ENCODE assay signal across 19 cellular contexts in the genomic region with DNA sequence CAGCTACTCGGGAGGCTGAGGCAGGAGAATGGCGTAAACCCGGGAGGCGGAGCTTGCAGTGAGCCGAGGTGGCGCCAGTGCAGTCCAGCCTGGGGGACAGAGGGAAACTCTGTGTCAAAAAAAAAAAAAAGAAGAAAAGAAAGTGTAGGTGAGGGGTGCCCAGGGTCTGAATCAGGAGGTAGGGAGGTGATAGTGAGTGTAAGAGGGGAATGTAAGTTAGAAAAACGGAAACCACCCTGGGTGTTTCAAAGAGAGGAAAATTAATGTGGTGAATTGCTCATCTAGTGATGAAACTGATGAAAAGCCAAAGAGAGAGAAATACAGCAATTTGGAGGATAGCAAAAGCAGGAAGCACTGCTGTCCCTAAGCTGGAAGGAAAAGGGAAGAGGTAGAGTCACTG.
DNase-seq lines count a peak whose midpoint lies in the region; ATAC-seq, FAIRE-seq and TF ChIP-seq lines count a peak whose summit lies in the region.
"Had no signal": no experiment of that assay in that cellular context is flagged by ENCODE, and none has a peak within 500 bp of the region (broad histone marks: within the 10 kb centered on the region; RNA-seq: fewer than 3 reads in every experiment).

No MANE protein-coding gene starts in this region.

- intact Hi-C loops in CD8-positive, alpha-beta T cell (cut with DNase I, micrococcal nuclease) = loop anchor here (5.0 to 10.0 kb wide), 2 partner anchors 66 to 68 kb away; no protein-coding TSS in a partner anchor
- intact Hi-C loops in activated CD8-positive, alpha-beta T cell treated with anti-CD3 and anti-CD28 coated beads for 36 hours (cut with micrococcal nuclease) = no loop called here

- no peak for FAIRE-seq in small intestine (lab: Jason Lieb, UNC)
- FAIRE-seq: H54, HepG2 had no signal

- H4K8ac ChIP-seq in mesendoderm (ENCODE audit: low read depth, low read length) = no peak overlapping the region

- H3K23ac ChIP-seq in mesendoderm (ENCODE audit: low read length) = no peak overlapping the region

- no peak overlapping the region for H2BK15ac ChIP-seq in mesendoderm (replicated peaks; ENCODE audit: low read depth)

- H3K79me2 ChIP-seq in mesendoderm (ENCODE audit: control insufficient read depth, insufficient read depth, low read length) = no peaks in the 10 kb centered on the region

- no peak overlapping the region for H3K4ac ChIP-seq in mesendoderm (ENCODE audit: low read depth, low read length)

- peak; percentile 67 to 74 for ATAC-seq in activated CD4-positive, CD25-positive, alpha-beta regulatory T cell treated with anti-CD3 and anti-CD28 coated beads, Interleukin-2, amount 50 U/mL, for 24 hours
- peak; percentile 48 for ATAC-seq in CD8-positive, alpha-beta T cell
- peak; percentile 92 for ATAC-seq in activated CD8-positive, alpha-beta T cell treated with anti-CD3 and anti-CD28 coated beads for 36 hours
- ATAC-seq: HepG2 had no signal

- H3K4me2 ChIP-seq in mesendoderm (ENCODE audit: low read length) = no peak overlapping the region

- no peak overlapping the region for H3K4me3 Mint-ChIP-seq in CD8-positive, alpha-beta T cell
- H3K4me3 Mint-ChIP-seq in activated CD8-positive, alpha-beta T cell treated with anti-CD3 and anti-CD28 coated beads for 36 hours = no peak overlapping the region
- no peak overlapping the region for H3K4me3 Mint-ChIP-seq in activated CD4-positive, alpha-beta memory T cell treated with anti-CD3 and anti-CD28 coated beads, Interleukin-2, amount 10 ng/mL, durations not matched to agents 7 days and 5 days

- no peaks in the 10 kb centered on the region for H3K36me3 Mint-ChIP-seq in CD8-positive, alpha-beta T cell
- no peaks in the 10 kb centered on the region for H3K36me3 Mint-ChIP-seq in activated CD8-positive, alpha-beta T cell treated with anti-CD3 and anti-CD28 coated beads for 36 hours (ENCODE audit: low read depth)
- H3K36me3 Mint-ChIP-seq in activated CD4-positive, alpha-beta memory T cell treated with anti-CD3 and anti-CD28 coated beads, Interleukin-2, amount 10 ng/mL, durations not matched to agents 7 days and 5 days (ENCODE audit: low read depth) = no peaks in the 10 kb centered on the region

- H2BK120ac ChIP-seq in mesendoderm (ENCODE audit: low read depth, low read length) = no peak overlapping the region

- no peaks in the 10 kb centered on the region for H3K79me1 ChIP-seq in mesendoderm (ENCODE audit: low read length)

- no peak for DNase-seq in activated CD4-positive, CD25-positive, alpha-beta regulatory T cell (lab: John Stamatoyannopoulos, UW)
- no peak for DNase-seq in CD8-positive, alpha-beta T cell
- DNase-seq in activated CD8-positive, alpha-beta T cell treated with anti-CD3 and anti-CD28 coated beads for 36 hours = peak; percentile 49
- no peak for DNase-seq in mesendoderm
- no peak for DNase-seq in H4 (ENCODE audit: low spot score)
- no peak for DNase-seq in activated CD4-positive, alpha-beta memory T cell treated with anti-CD3 and anti-CD28 coated beads, Interleukin-2, amount 10 ng/mL, durations not matched to agents 7 days and 5 days
- DNase-seq in small intestine = no peak
- DNase-seq: 8988T, EL, MG63, NCI-H1436, NCI-H2029 treated with DMSO at 0.1 percent for 48 hours, NCI-H510A, OCI-M1 had no signal

- no peaks in the 10 kb centered on the region for H3K27me3 ChIP-seq in CD8-positive, alpha-beta T cell (ENCODE audit: insufficient read depth, low read length)
- H3K27me3 ChIP-seq in mesendoderm (ENCODE audit: insufficient read depth, low read length, poor library complexity) = no peaks in the 10 kb centered on the region
- H3K27me3 ChIP-seq in small intestine (ENCODE audit: control insufficient read depth in 2 of 2, insufficient read depth in 2 of 2, low read length in 2 of 2) = no peaks in the 10 kb centered on the region
- H3K27me3 ChIP-seq: BLaER1 treated with 17β-estradiol and CSF1 and Interleukin-3, amounts not matched to agents 10 nM and 100 nM; MG63 had no signal

- no peaks in the 10 kb centered on the region for H3K9me3 ChIP-seq in CD8-positive, alpha-beta T cell (ENCODE audit: low read length)
- no peaks in the 10 kb centered on the region for H3K9me3 ChIP-seq in small intestine (ENCODE audit: control insufficient read depth, low read depth)
- H3K9me3 ChIP-seq: BLaER1 treated with 17β-estradiol and CSF1 and Interleukin-3, amounts not matched to agents 10 nM and 100 nM; MG63 had no signal

- no peaks in the 10 kb centered on the region for H3K9me3 Mint-ChIP-seq in CD8-positive, alpha-beta T cell
- peaks cover 3% of the 10 kb centered on the region for H3K9me3 Mint-ChIP-seq in activated CD8-positive, alpha-beta T cell treated with anti-CD3 and anti-CD28 coated beads for 36 hours
- no peaks in the 10 kb centered on the region for H3K9me3 Mint-ChIP-seq in activated CD4-positive, alpha-beta memory T cell treated with anti-CD3 and anti-CD28 coated beads, Interleukin-2, amount 10 ng/mL, durations not matched to agents 7 days and 5 days

- WGBS in mesendoderm (ENCODE audit: extremely low coverage, insufficient coverage, low lambda C conversion rate) = no CpG with 5 or more reads among the region's 7 CpGs
- WGBS in small intestine, 3 donors = 86 to 91% (median 91%) methylated on average over 7 of the region's 7 CpGs

- peaks cover 14% of the 10 kb centered on the region for H3K4me1 ChIP-seq in CD8-positive, alpha-beta T cell (ENCODE audit: insufficient read depth, low read length)
- peaks cover 1% of the 10 kb centered on the region for H3K4me1 ChIP-seq in mesendoderm (ENCODE audit: control insufficient read depth, low read depth, low read length)
- H3K4me1 ChIP-seq in small intestine (ENCODE audit: control insufficient read depth in 2 of 2, insufficient read depth in 1 of 2, low read depth in 1 of 2, low read length in 1 of 2) = no peaks in the 10 kb centered on the region

- H3K27ac ChIP-seq in CD8-positive, alpha-beta T cell (ENCODE audit: low read depth, low read length) = no peak overlapping the region
- no peak overlapping the region for H3K27ac ChIP-seq in mesendoderm (ENCODE audit: low read depth, low read length)
- no peak overlapping the region for H3K27ac ChIP-seq in small intestine (ENCODE audit: low read depth in 1 of 2, low read length in 1 of 2)
- H3K27ac ChIP-seq: BLaER1 treated with 17β-estradiol and CSF1 and Interleukin-3, amounts not matched to agents 10 nM and 100 nM; RWPE1 had no signal

- H3K27ac Mint-ChIP-seq in CD8-positive, alpha-beta T cell = peak overlapping the region; percentile 42
- peak overlapping the region; percentile 92 for H3K27ac Mint-ChIP-seq in activated CD8-positive, alpha-beta T cell treated with anti-CD3 and anti-CD28 coated beads for 36 hours
- H3K27ac Mint-ChIP-seq in activated CD4-positive, alpha-beta memory T cell treated with anti-CD3 and anti-CD28 coated beads, Interleukin-2, amount 10 ng/mL, durations not matched to agents 7 days and 5 days = no peak overlapping the region

- no peak overlapping the region for H4K5ac ChIP-seq in mesendoderm (ENCODE audit: low read length)

- CTCF ChIA-PET in CD8-positive, alpha-beta T cell (lab: Charles Lee) = no interaction called here
- CTCF ChIA-PET in activated CD8-positive, alpha-beta T cell treated with anti-CD3 and anti-CD28 coated beads for 36 hours (lab: Charles Lee) = interaction anchor here (0.7 to 1.2 kb wide), 2 partner anchors 12 to 374 kb away, joined by 3 read pairs; no protein-coding TSS in a partner anchor
- CTCF ChIA-PET in activated CD4-positive, alpha-beta memory T cell treated with anti-CD3 and anti-CD28 coated beads, Interleukin-2, amount 10 ng/mL, durations not matched to agents 7 days and 5 days (lab: Charles Lee) = no interaction called here

- no peaks in the 10 kb centered on the region for H3K27me3 Mint-ChIP-seq in CD8-positive, alpha-beta T cell (ENCODE audit: low read depth)
- no peaks in the 10 kb centered on the region for H3K27me3 Mint-ChIP-seq in activated CD8-positive, alpha-beta T cell treated with anti-CD3 and anti-CD28 coated beads for 36 hours
- peaks cover 8% of the 10 kb centered on the region for H3K27me3 Mint-ChIP-seq in activated CD4-positive, alpha-beta memory T cell treated with anti-CD3 and anti-CD28 coated beads, Interleukin-2, amount 10 ng/mL, durations not matched to agents 7 days and 5 days

- H3K9ac ChIP-seq in mesendoderm (ENCODE audit: low read length) = no peak overlapping the region
- H3K9ac ChIP-seq: BLaER1 treated with 17β-estradiol and CSF1 and Interleukin-3, amounts not matched to agents 10 nM and 100 nM had no signal

- no peak overlapping the region for H3K18ac ChIP-seq in mesendoderm (ENCODE audit: low read length)

- no peak for TF ChIP-seq CTCF in CD8-positive, alpha-beta T cell (IDR thresholded peaks at IDR 0.05)
- TF ChIP-seq CTCF in activated CD8-positive, alpha-beta T cell treated with anti-CD3 and anti-CD28 coated beads for 36 hours (IDR thresholded peaks at IDR 0.05) = no peak

- no peak overlapping the region for H2BK5ac ChIP-seq in mesendoderm (ENCODE audit: low read length)

- peak overlapping the region; percentile 22 for H3K56ac ChIP-seq in mesendoderm (ENCODE audit: low read length)

- H3K36me3 ChIP-seq in CD8-positive, alpha-beta T cell (ENCODE audit: insufficient read depth, low read length) = no peaks in the 10 kb centered on the region
- H3K36me3 ChIP-seq in mesendoderm (ENCODE audit: control insufficient read depth, insufficient read depth, low read length) (no peaks in the 10 kb centered on the region), small intestine (ENCODE audit: control insufficient read depth in 2 of 2, insufficient read depth in 2 of 2, low read length in 2 of 2) (no peaks in the 10 kb centered on the region)
- H3K36me3 ChIP-seq: BLaER1 treated with 17β-estradiol and CSF1 and Interleukin-3, amounts not matched to agents 10 nM and 100 nM; MG63 had no signal

- H3K4me1 Mint-ChIP-seq in CD8-positive, alpha-beta T cell (ENCODE audit: low read depth) = peaks cover 36% of the 10 kb centered on the region
- peaks cover 45% of the 10 kb centered on the region for H3K4me1 Mint-ChIP-seq in activated CD8-positive, alpha-beta T cell treated with anti-CD3 and anti-CD28 coated beads for 36 hours (ENCODE audit: low read depth)
- peaks cover 3% of the 10 kb centered on the region for H3K4me1 Mint-ChIP-seq in activated CD4-positive, alpha-beta memory T cell treated with anti-CD3 and anti-CD28 coated beads, Interleukin-2, amount 10 ng/mL, durations not matched to agents 7 days and 5 days

- POLR2A ChIA-PET in CD8-positive, alpha-beta T cell (lab: Charles Lee) = interaction anchor here (1.2 kb wide), 1 partner anchor 85 kb away, joined by 3 read pairs; a partner anchor contains a TSS
- POLR2A ChIA-PET in activated CD8-positive, alpha-beta T cell treated with anti-CD3 and anti-CD28 coated beads for 36 hours (lab: Charles Lee) = interaction anchor here (0.6 to 2.8 kb wide), 3 partner anchors 10 to 35 kb away, joined by 3 to 10 read pairs (median 4); no protein-coding TSS in a partner anchor
- POLR2A ChIA-PET in activated CD4-positive, alpha-beta memory T cell treated with anti-CD3 and anti-CD28 coated beads, Interleukin-2, amount 10 ng/mL, durations not matched to agents 7 days and 5 days (lab: Charles Lee) = no interaction called here

- no peak overlapping the region for H3K4me3 ChIP-seq in CD8-positive, alpha-beta T cell (ENCODE audit: low read depth, low read length)
- H3K4me3 ChIP-seq in mesendoderm (ENCODE audit: low read length) = no peak overlapping the region
- no peak overlapping the region for H3K4me3 ChIP-seq in small intestine (ENCODE audit: low read depth in 1 of 2, low read length in 2 of 2)
- H3K4me3 ChIP-seq: BLaER1 treated with 17β-estradiol and CSF1 and Interleukin-3, amounts not matched to agents 10 nM and 100 nM; MG63 had no signal

- H2AK5ac ChIP-seq in mesendoderm (ENCODE audit: low read length) = no peak overlapping the region
